Comparison of ENCODE assay signal across 28 cellular contexts in the genomic region with DNA sequence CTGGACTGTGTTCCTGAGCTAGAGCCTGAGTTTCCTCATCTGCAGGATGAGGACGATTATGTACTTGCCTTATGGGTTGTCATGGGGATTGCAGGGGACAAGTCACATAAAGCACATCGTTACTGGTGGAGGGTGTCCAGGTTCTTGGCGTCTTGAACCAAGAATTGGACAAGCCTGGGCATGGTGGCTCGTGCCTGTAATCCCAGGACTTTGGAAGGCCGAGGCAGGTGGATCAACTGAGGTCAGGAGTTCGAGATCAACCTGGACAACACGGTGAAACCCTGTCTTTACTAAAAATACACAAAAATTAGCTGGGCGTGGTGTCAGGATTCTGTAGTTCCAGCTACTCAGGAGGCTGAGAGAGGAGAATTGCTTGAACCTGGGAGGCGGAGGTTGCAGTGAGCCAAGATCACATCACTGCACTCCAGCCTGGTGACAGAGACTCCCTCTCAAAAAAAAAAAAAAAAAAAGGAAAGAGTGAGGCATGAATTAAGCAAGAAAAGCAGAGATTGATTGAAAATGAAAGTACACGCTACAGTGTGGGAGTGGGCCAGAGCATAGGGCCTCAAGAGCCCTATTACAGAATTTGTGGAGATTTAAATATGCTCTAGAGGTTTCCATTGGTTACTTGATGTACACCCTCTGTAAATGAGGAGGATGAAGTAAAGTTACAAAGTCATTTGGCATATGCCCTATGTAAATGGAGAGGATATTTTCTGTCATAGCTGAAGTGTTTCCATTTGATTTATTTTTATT. TPM values are rescaled to one million over a fixed set of nuclear protein-coding genes. Genes with fewer than 3 reads are reported as not detected.
A peak's percentile ranks its signal among the peaks of the same experiment; 100 is the strongest.
DNase-seq lines count a peak whose midpoint lies in the region; ATAC-seq and TF ChIP-seq lines count a peak whose summit lies in the region.
"Had no signal": no experiment of that assay in that cellular context is flagged by ENCODE, and none has a peak within 500 bp of the region (broad histone marks: within the 10 kb centered on the region; RNA-seq: fewer than 3 reads in every experiment).

No MANE protein-coding gene starts in this region.

- no peak overlapping the region for H3K27ac ChIP-seq in esophagus muscularis mucosa (replicated peaks in 1 of 4)
- no peak overlapping the region for H3K27ac ChIP-seq in upper lobe of right lung
- H3K27ac ChIP-seq: brain microvascular endothelial cell, right lobe of liver, testis, vagina had no signal

- no peaks in the 10 kb centered on the region for H3K36me3 ChIP-seq in esophagus muscularis mucosa
- no peaks in the 10 kb centered on the region for H3K36me3 ChIP-seq in upper lobe of right lung
- H3K36me3 ChIP-seq: brain microvascular endothelial cell, right lobe of liver, vagina had no signal

- H3K27ac Mint-ChIP-seq in activated naive CD4-positive, alpha-beta T cell treated with anti-CD3 and anti-CD28 coated beads, Interleukin-2, amount 50 U/mL, for 72 hours: peak overlapping the region; percentile 3 to 79
- H3K27ac Mint-ChIP-seq in activated CD8-positive, alpha-beta T cell treated with anti-CD3 and anti-CD28 coated beads for 36 hours: peak overlapping the region; percentile 68
- H3K27ac Mint-ChIP-seq: stimulated activated memory B cell treated with anti-CD40 and anti-IgM and Interleukin-4, amounts not matched to agents 10 μg/mL and 1 μg/mL and 100 μg/mL, for 72 hours had no signal

- H3K27me3 Mint-ChIP-seq in activated CD8-positive, alpha-beta T cell treated with anti-CD3 and anti-CD28 coated beads for 36 hours: no peaks in the 10 kb centered on the region
- H3K27me3 Mint-ChIP-seq: naive thymus-derived CD8-positive, alpha-beta T cell; stimulated activated memory B cell treated with anti-CD40 and anti-IgM and Interleukin-4, amounts not matched to agents 10 μg/mL and 1 μg/mL and 100 μg/mL, for 72 hours had no signal

- no peak for TF ChIP-seq CTCF in activated CD8-positive, alpha-beta T cell treated with anti-CD3 and anti-CD28 coated beads for 36 hours (IDR thresholded peaks at IDR 0.05)
- TF ChIP-seq CTCF in esophagus muscularis mucosa (IDR thresholded peaks at IDR 0.05) (no peak), upper lobe of right lung (IDR thresholded peaks at IDR 0.05) (no peak)

- peak; percentile 54 to 83 for ATAC-seq in activated naive CD4-positive, alpha-beta T cell treated with anti-CD3 and anti-CD28 coated beads, Interleukin-2, amount 50 U/mL, for 72 hours
- peak; percentile 25 for ATAC-seq in activated CD8-positive, alpha-beta T cell treated with anti-CD3 and anti-CD28 coated beads for 36 hours
- ATAC-seq in stimulated activated naive CD8-positive, alpha-beta T cell treated with anti-CD3 and anti-CD28 coated beads, Interleukin-15, Interleukin-2, amounts not matched to agents 100 U/mL and 50 U/mL, for 24 hours: peak; percentile 62
- ATAC-seq in upper lobe of right lung (no peak), GM18498 (IDR thresholded peaks at IDR 0.05; ENCODE audit: unreplicated experiment) (no peak)
- ATAC-seq: naive thymus-derived CD8-positive, alpha-beta T cell; right lobe of liver; stimulated activated memory B cell treated with anti-CD40 and anti-IgM and Interleukin-4, amounts not matched to agents 10 μg/mL and 1 μg/mL and 100 μg/mL, for 72 hours had no signal

- TF ChIP-seq EP300 in esophagus muscularis mucosa (IDR thresholded peaks at IDR 0.05): no peak

- H3K4me3 Mint-ChIP-seq in activated CD8-positive, alpha-beta T cell treated with anti-CD3 and anti-CD28 coated beads for 36 hours: no peak overlapping the region
- H3K4me3 Mint-ChIP-seq: naive thymus-derived CD8-positive, alpha-beta T cell; stimulated activated memory B cell treated with anti-CD40 and anti-IgM and Interleukin-4, amounts not matched to agents 10 μg/mL and 1 μg/mL and 100 μg/mL, for 72 hours had no signal

- WGBS in esophagus muscularis mucosa: 80% methylated on average over 10 of the region's 10 CpGs

- CTCF ChIA-PET in activated CD8-positive, alpha-beta T cell treated with anti-CD3 and anti-CD28 coated beads for 36 hours (lab: Charles Lee): interaction anchor here (0.8 to 1.6 kb wide), 3 partner anchors 21 to 76 kb away, joined by 3 to 10 read pairs (median 3); no protein-coding TSS in a partner anchor

- TF ChIP-seq POLR2A in esophagus muscularis mucosa (IDR thresholded peaks at IDR 0.05; ENCODE audit: low read depth): no peak

- no peak for DNase-seq in activated naive CD4-positive, alpha-beta T cell treated with anti-CD3 and anti-CD28 coated beads, Interleukin-2, amount 50 U/mL, for 72 hours (ENCODE audit: low spot score in 2 of 2)
- DNase-seq in activated naive CD4-positive, alpha-beta T cell treated with Interleukin-2 at 50 U/mL for 16 hours: no peak
- peak; percentile 43 for DNase-seq in activated CD8-positive, alpha-beta T cell treated with anti-CD3 and anti-CD28 coated beads for 36 hours
- DNase-seq in esophagus muscularis mucosa (ENCODE audit: extremely low spot score): peak; percentile 34
- DNase-seq in stimulated activated naive CD8-positive, alpha-beta T cell treated with anti-CD3 and anti-CD28 coated beads, Interleukin-15, Interleukin-2, amounts not matched to agents 100 U/mL and 50 U/mL, for 24 hours: no peak
- DNase-seq in upper lobe of right lung: no peak
- no peak for DNase-seq in effector CD8-positive, alpha-beta T cell (lab: John Stamatoyannopoulos, UW)
- DNase-seq: activated naive CD4-positive, alpha-beta T cell; amniotic stem cell; brain microvascular endothelial cell; Calu3; DND-41; KG1; MM.1S; naive thymus-derived CD8-positive, alpha-beta T cell; NCI-H2029 treated with DMSO at 0.1 percent for 48 hours; NCI-H345; NCI-H82; right lobe of liver; SK-N-SH; stimulated activated CD4-positive, alpha-beta T cell treated with anti-CD3 and anti-CD28 coated beads, Interleukin-4, amount 100 ng/mL, for 1 hour; testis had no signal

- H3K4me3 ChIP-seq in esophagus muscularis mucosa (no peak overlapping the region), upper lobe of right lung (no peak overlapping the region)
- H3K4me3 ChIP-seq: right lobe of liver, testis, vagina had no signal

- H3K9me3 Mint-ChIP-seq in activated naive CD4-positive, alpha-beta T cell treated with anti-CD3 and anti-CD28 coated beads, Interleukin-2, amount 50 U/mL, for 72 hours: peaks cover 6 to 8% of the 10 kb centered on the region in 2 donors
- H3K9me3 Mint-ChIP-seq in activated CD8-positive, alpha-beta T cell treated with anti-CD3 and anti-CD28 coated beads for 36 hours: peaks cover 4% of the 10 kb centered on the region

- intact Hi-C loops in activated CD8-positive, alpha-beta T cell treated with anti-CD3 and anti-CD28 coated beads for 36 hours (cut with micrococcal nuclease): loop anchor here (10.0 kb wide), 1 partner anchor 152 kb away; no protein-coding TSS in a partner anchor
- intact Hi-C loops in esophagus muscularis mucosa (cut with DNase I): loop anchor here (10.0 kb wide), 1 partner anchor 142 kb away; no protein-coding TSS in a partner anchor
- intact Hi-C loops in upper lobe of right lung (cut with DNase I): no loop called here

- peaks cover 32% of the 10 kb centered on the region for H3K4me1 Mint-ChIP-seq in activated CD8-positive, alpha-beta T cell treated with anti-CD3 and anti-CD28 coated beads for 36 hours (ENCODE audit: low read depth)

- POLR2A ChIA-PET in activated CD8-positive, alpha-beta T cell treated with anti-CD3 and anti-CD28 coated beads for 36 hours (lab: Charles Lee): no interaction called here

- H3K9me3 ChIP-seq in esophagus muscularis mucosa: no peaks in the 10 kb centered on the region
- H3K9me3 ChIP-seq in upper lobe of right lung: no peaks in the 10 kb centered on the region
- H3K9me3 ChIP-seq: right lobe of liver, SK-N-SH, testis, vagina had no signal

- H3K36me3 Mint-ChIP-seq in activated naive CD4-positive, alpha-beta T cell treated with anti-CD3 and anti-CD28 coated beads, Interleukin-2, amount 50 U/mL, for 72 hours: peaks cover 8 to 16% of the 10 kb centered on the region in 2 donors
- peaks cover 10% of the 10 kb centered on the region for H3K36me3 Mint-ChIP-seq in activated CD8-positive, alpha-beta T cell treated with anti-CD3 and anti-CD28 coated beads for 36 hours (ENCODE audit: low read depth)

- H3K4me1 ChIP-seq in esophagus muscularis mucosa: peaks cover 0 to 5% (median 4%) of the 10 kb centered on the region in 4 donors
- no peaks in the 10 kb centered on the region for H3K4me1 ChIP-seq in upper lobe of right lung
- H3K4me1 ChIP-seq: right lobe of liver, testis had no signal

- peaks cover 0 to 35% (median 0%) of the 10 kb centered on the region in 4 donors for H3K27me3 ChIP-seq in esophagus muscularis mucosa
- H3K27me3 ChIP-seq in upper lobe of right lung: no peaks in the 10 kb centered on the region
- H3K27me3 ChIP-seq: brain microvascular endothelial cell, right lobe of liver, testis, vagina had no signal

RNA-seq across cellular contexts. Expression of a gene that starts 30.7 kb away (rescaled TPM):
- 1 to 10 TPM; 2.6 to 5.3 TPM for total RNA-seq in activated naive CD4-positive, alpha-beta T cell treated with anti-CD3 and anti-CD28 coated beads, Interleukin-2, amount 50 U/mL, for 72 hours
- 1 to 10 TPM; 4.8 to 5.5 TPM for total RNA-seq in activated CD8-positive, alpha-beta T cell treated with anti-CD3 and anti-CD28 coated beads for 36 hours
- total RNA-seq in esophagus muscularis mucosa (under 1 TPM in 3 of 4 donors, not detected in 1; under 0.01 to 0.34 (median 0.17) TPM), upper lobe of right lung (1.9 TPM)
- total RNA-seq: chondrocyte, glomerular endothelial cell had no signal

RNA-seq across cellular contexts. Expression of a gene that starts 36.8 kb away (rescaled TPM):
- 10 to 100 TPM in 1 of 2 donors, 1 to 10 TPM in 1; 5.4 to 13.9 TPM for total RNA-seq in activated naive CD4-positive, alpha-beta T cell treated with anti-CD3 and anti-CD28 coated beads, Interleukin-2, amount 50 U/mL, for 72 hours
- total RNA-seq in activated CD8-positive, alpha-beta T cell treated with anti-CD3 and anti-CD28 coated beads for 36 hours: 1 to 10 TPM; 7.1 to 7.9 TPM
- 10 to 100 TPM; 22.7 to 54.9 (median 36.9) TPM for total RNA-seq in esophagus muscularis mucosa
- 11.3 TPM for total RNA-seq in upper lobe of right lung

RNA-seq across cellular contexts. Expression of a gene that starts 55.3 kb away (rescaled TPM):
- 1 to 10 TPM; 4.3 to 8.2 TPM for total RNA-seq in activated naive CD4-positive, alpha-beta T cell treated with anti-CD3 and anti-CD28 coated beads, Interleukin-2, amount 50 U/mL, for 72 hours
- 1 to 10 TPM; 4.9 to 8.5 TPM for total RNA-seq in activated CD8-positive, alpha-beta T cell treated with anti-CD3 and anti-CD28 coated beads for 36 hours
- total RNA-seq in esophagus muscularis mucosa (10 to 100 TPM; 17.4 to 21.4 (median 19.1) TPM), upper lobe of right lung (66.9 TPM)
- total RNA-seq: OCI-LY7 had no signal

Comparison
In these comparisons a context has a peak if more than half of its experiments do, and no peak if none do; other contexts are left out.
1. ATAC-seq: peak in activated naive CD4-positive, alpha-beta T cell treated with anti-CD3 and anti-CD28 coated beads, Interleukin-2, amount 50 U/mL, for 72 hours (2 of 2), activated CD8-positive, alpha-beta T cell treated with anti-CD3 and anti-CD28 coated beads for 36 hours (single experiment) and stimulated activated naive CD8-positive, alpha-beta T cell treated with anti-CD3 and anti-CD28 coated beads, Interleukin-15, Interleukin-2, amounts not matched to agents 100 U/mL and 50 U/mL, for 24 hours (single experiment); none in upper lobe of right lung (single experiment) and GM18498 (single experiment).
2. DNase-seq: peak in activated CD8-positive, alpha-beta T cell treated with anti-CD3 and anti-CD28 coated beads for 36 hours (single experiment) and esophagus muscularis mucosa (single experiment); none in activated naive CD4-positive, alpha-beta T cell treated with anti-CD3 and anti-CD28 coated beads, Interleukin-2, amount 50 U/mL, for 72 hours (0 of 2), activated naive CD4-positive, alpha-beta T cell treated with Interleukin-2 at 50 U/mL for 16 hours (single experiment), stimulated activated naive CD8-positive, alpha-beta T cell treated with anti-CD3 and anti-CD28 coated beads, Interleukin-15, Interleukin-2, amounts not matched to agents 100 U/mL and 50 U/mL, for 24 hours (single experiment), upper lobe of right lung (single experiment) and effector CD8-positive, alpha-beta T cell (single experiment).